8 cellular contexts compared by ENCODE assay signal in the genomic region with DNA sequence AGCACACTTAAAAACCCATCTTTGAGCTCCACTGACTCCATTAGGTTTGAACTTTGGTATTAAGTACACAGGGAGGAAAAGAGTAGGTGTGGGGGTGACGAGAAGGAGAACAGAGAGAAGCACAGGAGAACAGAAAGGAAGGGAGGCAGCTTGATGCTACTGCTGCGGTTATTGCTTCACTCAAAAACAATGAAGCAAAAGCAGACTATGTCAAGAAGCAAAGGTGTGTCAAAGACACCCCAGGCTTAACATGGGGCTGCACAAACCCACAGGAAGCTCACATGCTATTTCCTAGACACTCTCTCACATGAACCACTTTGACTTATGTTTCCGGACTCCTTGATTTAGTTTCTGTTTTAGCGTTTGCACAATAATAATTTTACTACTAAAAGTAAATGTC.
DNase-seq lines count a peak whose midpoint lies in the region; ATAC-seq and TF ChIP-seq lines count a peak whose summit lies in the region.

No MANE protein-coding gene starts in this region.

- ATAC-seq in GM19025 (IDR thresholded peaks at IDR 0.05; ENCODE audit: low read depth, unreplicated experiment) (peak; percentile 57), HG03135 (IDR thresholded peaks at IDR 0.05; ENCODE audit: unreplicated experiment) (peak; percentile 89), sciatic nerve (peak; percentile 34)

- H3K4me1 ChIP-seq in trophoblast cell (ENCODE audit: control insufficient read depth in 1 of 2, insufficient read depth in 2 of 2, low read length in 2 of 2): no peaks in the 10 kb centered on the region
- 0 out of 2 replicates have a peak, but pooled peaks cover 6% of the 10 kb centered on the region for H3K4me1 ChIP-seq in Caco-2

- H3K27ac Mint-ChIP-seq in activated CD4-positive, alpha-beta T cell treated with anti-CD3 and anti-CD28 coated beads, Interleukin-2, amount 10 ng/mL, durations not matched to agents 24 days and 14 days: peak overlapping the region; percentile 93
- H3K27ac Mint-ChIP-seq in Caco-2 (ENCODE audit: unreplicated experiment): no peak overlapping the region

- no peak overlapping the region for H2AK5ac ChIP-seq in trophoblast cell (ENCODE audit: low read length)

- no peak overlapping the region for H2BK12ac ChIP-seq in trophoblast cell (ENCODE audit: low read length)

- no peak overlapping the region for H4K8ac ChIP-seq in trophoblast cell (ENCODE audit: low read depth, low read length)

- no peaks in the 10 kb centered on the region for H3K27me3 ChIP-seq in trophoblast cell (ENCODE audit: insufficient read depth, low read length)
- no peaks in the 10 kb centered on the region for H3K27me3 ChIP-seq in Caco-2 (replicated peaks; ENCODE audit: control insufficient read depth, insufficient read depth, low read length)

- peaks cover 2% of the 10 kb centered on the region for H3K9me3 Mint-ChIP-seq in activated CD4-positive, alpha-beta T cell treated with anti-CD3 and anti-CD28 coated beads, Interleukin-2, amount 10 ng/mL, durations not matched to agents 24 days and 14 days
- H3K9me3 Mint-ChIP-seq in Caco-2 (ENCODE audit: unreplicated experiment): no peaks in the 10 kb centered on the region

- H3K79me2 ChIP-seq in trophoblast cell (ENCODE audit: control insufficient read depth, insufficient read depth, low read length, poor library complexity): no peaks in the 10 kb centered on the region

- H3K36me3 ChIP-seq in trophoblast cell (ENCODE audit: control insufficient read depth in 1 of 2, insufficient read depth in 2 of 2, low read length in 2 of 2): no peaks in the 10 kb centered on the region
- no peaks in the 10 kb centered on the region for H3K36me3 ChIP-seq in Caco-2 (ENCODE audit: control insufficient read depth, insufficient read depth, low read length)

- no peak overlapping the region for H4K12ac ChIP-seq in trophoblast cell (ENCODE audit: low read depth, low read length)

- H3K9me3 ChIP-seq in trophoblast cell (ENCODE audit: insufficient read depth, low read depth, low read length): no peaks in the 10 kb centered on the region
- H3K9me3 ChIP-seq in Caco-2: no peaks in the 10 kb centered on the region

- H3K9ac ChIP-seq in trophoblast cell (ENCODE audit: low read length): no peak overlapping the region

- no peak overlapping the region for H3K4ac ChIP-seq in trophoblast cell (ENCODE audit: low read depth, low read length)

- peak; percentile 92 for DNase-seq in activated CD4-positive, alpha-beta T cell treated with anti-CD3 and anti-CD28 coated beads, Interleukin-2, amount 10 ng/mL, durations not matched to agents 24 days and 14 days
- DNase-seq in sciatic nerve (ENCODE audit: low spot score): no peak
- DNase-seq in NCI-H2029 treated with DMSO at 0.1 percent for 48 hours (lab: John Stamatoyannopoulos, UW): no peak
- DNase-seq in NCI-H345 treated with DMSO at 0.1 percent for 48 hours (lab: John Stamatoyannopoulos, UW; ENCODE audit: unreplicated experiment): no peak
- no peak for DNase-seq in trophoblast cell
- no peak for DNase-seq in Caco-2

- peaks cover 66% of the 10 kb centered on the region for H3K4me1 Mint-ChIP-seq in activated CD4-positive, alpha-beta T cell treated with anti-CD3 and anti-CD28 coated beads, Interleukin-2, amount 10 ng/mL, durations not matched to agents 24 days and 14 days
- H3K4me1 Mint-ChIP-seq in Caco-2 (ENCODE audit: low read depth, unreplicated experiment): no peaks in the 10 kb centered on the region

- no peak overlapping the region for H2AFZ ChIP-seq in trophoblast cell (ENCODE audit: insufficient read depth, low read length, poor library complexity)

- peaks cover 47% of the 10 kb centered on the region for H3K36me3 Mint-ChIP-seq in activated CD4-positive, alpha-beta T cell treated with anti-CD3 and anti-CD28 coated beads, Interleukin-2, amount 10 ng/mL, durations not matched to agents 24 days and 14 days (ENCODE audit: low read depth)
- no peaks in the 10 kb centered on the region for H3K36me3 Mint-ChIP-seq in Caco-2 (ENCODE audit: insufficient read depth, unreplicated experiment)

- no peak overlapping the region for H3K23ac ChIP-seq in trophoblast cell (ENCODE audit: low read length)

- POLR2A ChIA-PET in Caco-2 (lab: Charles Lee): no interaction called here

- H3K4me3 ChIP-seq in trophoblast cell (ENCODE audit: low read depth, low read length) (no peak overlapping the region), Caco-2 (ENCODE audit: low read depth, low read length) (no peak overlapping the region)

- intact Hi-C loops in activated CD4-positive, alpha-beta T cell treated with anti-CD3 and anti-CD28 coated beads, Interleukin-2, amount 10 ng/mL, durations not matched to agents 24 days and 14 days (cut with micrococcal nuclease): loop anchor here (1.0 to 2.0 kb wide), 3 partner anchors 15 to 1240 kb away; partner anchors contain the start of gene FHIT
- intact Hi-C loops in sciatic nerve (cut with DNase I): no loop called here
- intact Hi-C loops in Caco-2 (cut with micrococcal nuclease; ENCODE audit: unreplicated experiment): no loop called here

- H3K14ac ChIP-seq in trophoblast cell (ENCODE audit: low read length): no peak overlapping the region

- no peak for TF ChIP-seq CTCF in Caco-2 (IDR thresholded peaks at IDR 0.05; ENCODE audit: insufficient read depth in 1 of 2, low read depth in 1 of 2, low read length in 1 of 2, severe bottlenecking in 1 of 2, unreplicated experiment in 1 of 2)

- no peaks in the 10 kb centered on the region for H3K27me3 Mint-ChIP-seq in activated CD4-positive, alpha-beta T cell treated with anti-CD3 and anti-CD28 coated beads, Interleukin-2, amount 10 ng/mL, durations not matched to agents 24 days and 14 days
- H3K27me3 Mint-ChIP-seq in Caco-2 (ENCODE audit: insufficient read depth, unreplicated experiment): no peaks in the 10 kb centered on the region

- H3K4me2 ChIP-seq in trophoblast cell (ENCODE audit: low read length): no peak overlapping the region

- H2BK120ac ChIP-seq in trophoblast cell (ENCODE audit: insufficient read depth, low read length, poor library complexity): no peak overlapping the region

- no peak overlapping the region for H2BK5ac ChIP-seq in trophoblast cell (ENCODE audit: low read depth, low read length, poor library complexity)

- WGBS in trophoblast cell (ENCODE audit: extremely low coverage, insufficient coverage, insufficient read length): no CpG with 5 or more reads among the region's 4 CpGs

- H3K27ac ChIP-seq in trophoblast cell (ENCODE audit: low read depth, low read length): no peak overlapping the region

- no TSS peak for BruUV-seq in Caco-2 (replicated peaks; lab: Mats Ljungman, UMichigan)

- no peaks in the 10 kb centered on the region for H3K79me1 ChIP-seq in trophoblast cell (ENCODE audit: low read length)

- CTCF ChIA-PET in Caco-2 (lab: Charles Lee): no interaction called here

- H4K91ac ChIP-seq in trophoblast cell (ENCODE audit: low read depth, low read length): no peak overlapping the region

- H3K18ac ChIP-seq in trophoblast cell (ENCODE audit: low read length): no peak overlapping the region

- peak overlapping the region; percentile 80 for H3K4me3 Mint-ChIP-seq in activated CD4-positive, alpha-beta T cell treated with anti-CD3 and anti-CD28 coated beads, Interleukin-2, amount 10 ng/mL, durations not matched to agents 24 days and 14 days
- no peak overlapping the region for H3K4me3 Mint-ChIP-seq in Caco-2 (ENCODE audit: unreplicated experiment)

Comparison
In these comparisons a context has a peak if more than half of its experiments do, and no peak if none do; other contexts are left out.
1. ATAC-seq: peak in every context shown above with its lines; median percentile 89 in HG03135; 57 in GM19025; 34 in sciatic nerve.